Comparison of ENCODE assay signal across 1 cellular context in genomic region chr3:4986611-4987373, GRCh38.
TF ChIP-seq lines count a peak whose summit lies in the region.

No MANE protein-coding gene starts in this region.

TF ChIP-seq in HepG2, 621 proteins besides CTCF, POLR2A, EP300 and RAD21 (continued from another document and continues in another):
- TF ChIP-seq CEBPZ (IDR thresholded peaks at IDR 0.05; ENCODE audit: low read length) (no peak), ZNF776 (CRISPR knock-in tag; IDR thresholded peaks at IDR 0.05) (no peak), TOE1 (CRISPR knock-in tag; IDR thresholded peaks at IDR 0.05) (no peak), ZNF772 (CRISPR knock-in tag; IDR thresholded peaks at IDR 0.05) (peak; percentile 99), MTERF4 (CRISPR knock-in tag; IDR thresholded peaks at IDR 0.05) (peak; percentile 96), FOXP4 (CRISPR knock-in tag; IDR thresholded peaks at IDR 0.05) (peak; percentile 97), GTF3A (CRISPR knock-in tag; conservative IDR thresholded peaks at IDR 0.05) (peak; percentile 96; the same call in 1 of the 2 replicates), TBP (CRISPR knock-in tag; IDR thresholded peaks at IDR 0.05) (peak; percentile 87; the same call in 1 of the 2 replicates), ZNF773 (CRISPR knock-in tag; IDR thresholded peaks at IDR 0.05; ENCODE audit: borderline replicate concordance) (0 out of 2 replicates have a peak, but pooled peaks have one; percentile 33), THAP7 (CRISPR knock-in tag; IDR thresholded peaks at IDR 0.05) (peak; percentile 79; the same call in 1 of the 2 replicates), CREBL2 (CRISPR knock-in tag; IDR thresholded peaks at IDR 0.05; ENCODE audit: borderline replicate concordance) (0 out of 2 replicates have a peak, but pooled peaks have one; percentile 18), HNRNPH1 (optimal IDR thresholded peaks at IDR 0.05; ENCODE audit: low read depth, low read length) (no peak), ZNF800 (CRISPR knock-in tag; IDR thresholded peaks at IDR 0.05) (peak; percentile 89), SNAPC5 (CRISPR knock-in tag; IDR thresholded peaks at IDR 0.05; ENCODE audit: borderline replicate concordance) (no peak), ZNF577 (CRISPR knock-in tag; IDR thresholded peaks at IDR 0.05; ENCODE audit: borderline replicate concordance, low read depth) (no peak), FOSL1 (CRISPR knock-in tag; IDR thresholded peaks at IDR 0.05; ENCODE audit: borderline replicate concordance) (peak; percentile 51; the same call in 1 of the 2 replicates), ZNF333 (CRISPR knock-in tag; IDR thresholded peaks at IDR 0.05; ENCODE audit: borderline replicate concordance) (0 out of 2 replicates have a peak, but pooled peaks have one; percentile 43), KMT2A (CRISPR knock-in tag; IDR thresholded peaks at IDR 0.05) (peak; percentile 67; the same call in 1 of the 2 replicates), ZIK1 (CRISPR knock-in tag; IDR thresholded peaks at IDR 0.05; ENCODE audit: borderline replicate concordance, low read depth) (peak; percentile 92), SP4 (CRISPR knock-in tag; IDR thresholded peaks at IDR 0.05) (peak; percentile 88), HHEX (CRISPR knock-in tag; IDR thresholded peaks at IDR 0.05) (peak; percentile 71; the same call in 1 of the 2 replicates), THAP11 (CRISPR knock-in tag; IDR thresholded peaks at IDR 0.05) (peak; percentile 85), MTA1 (CRISPR knock-in tag; IDR thresholded peaks at IDR 0.05; ENCODE audit: borderline replicate concordance) (peak; percentile 99; the same call in 1 of the 2 replicates), ZNF550 (CRISPR knock-in tag; IDR thresholded peaks at IDR 0.05; ENCODE audit: borderline replicate concordance) (peak; percentile 82; the same call in 1 of the 2 replicates), CEBPB (IDR thresholded peaks at IDR 0.05; ENCODE audit: borderline replicate concordance, low read depth, low read length) (no peak), THRA (CRISPR knock-in tag; IDR thresholded peaks at IDR 0.05; ENCODE audit: borderline replicate concordance) (peak; percentile 98), ZSCAN29 (CRISPR knock-in tag; conservative IDR thresholded peaks at IDR 0.05) (peak; percentile 91; the same call in 1 of the 2 replicates), HMG20B (CRISPR knock-in tag; conservative IDR thresholded peaks at IDR 0.05) (peak; percentile 82), ZNF329 (CRISPR knock-in tag; IDR thresholded peaks at IDR 0.05; ENCODE audit: low read depth) (peak; percentile 93), SAFB2 (CRISPR knock-in tag; IDR thresholded peaks at IDR 0.05; ENCODE audit: borderline replicate concordance, low read depth) (0 out of 2 replicates have a peak, but pooled peaks have one; percentile 80), MXD3 (CRISPR knock-in tag; IDR thresholded peaks at IDR 0.05) (no peak; the same call in none of the 2 replicates), RCOR2 (CRISPR knock-in tag; IDR thresholded peaks at IDR 0.05) (peak; percentile 71), ZNF335 (CRISPR knock-in tag; IDR thresholded peaks at IDR 0.05) (peak; percentile 88; the same call in 1 of the 2 replicates), ZNF34 (CRISPR knock-in tag; IDR thresholded peaks at IDR 0.05; ENCODE audit: borderline replicate concordance) (peak; percentile 98; the same call in 1 of the 2 replicates), HMGXB4 (CRISPR knock-in tag; IDR thresholded peaks at IDR 0.05; ENCODE audit: borderline replicate concordance in 1 of 2, low read depth in 1 of 2) (peak; percentile 80 to 92; a peak in 3 of 4 replicates), ZNF460 (CRISPR knock-in tag; IDR thresholded peaks at IDR 0.05; ENCODE audit: borderline replicate concordance) (peak; percentile 81; the same call in 1 of the 2 replicates), ZNF362 (CRISPR knock-in tag; IDR thresholded peaks at IDR 0.05; ENCODE audit: borderline replicate concordance) (peak; percentile 88), PHF21A (CRISPR knock-in tag; IDR thresholded peaks at IDR 0.05) (peak; percentile 100), ZNF547 (CRISPR knock-in tag; IDR thresholded peaks at IDR 0.05) (peak; percentile 95), ZNF746 (CRISPR knock-in tag; IDR thresholded peaks at IDR 0.05) (peak; percentile 100), TFE3 (CRISPR knock-in tag; IDR thresholded peaks at IDR 0.05) (peak; percentile 98), ARNT2 (CRISPR knock-in tag; IDR thresholded peaks at IDR 0.05; ENCODE audit: low read depth) (peak; percentile 99), ETS1 (CRISPR knock-in tag; IDR thresholded peaks at IDR 0.05) (no peak)
